ENCODE assay signal across 8 cellular contexts in genomic region chr14:61103541-61104339, GRCh38.
DNase-seq lines count a peak whose midpoint lies in the region; ATAC-seq and TF ChIP-seq lines count a peak whose summit lies in the region.

No MANE protein-coding gene starts in this region.

- ATAC-seq in GM19023 (IDR thresholded peaks at IDR 0.05; ENCODE audit: unreplicated experiment) (peak; percentile 70), HG03442 (IDR thresholded peaks at IDR 0.05; ENCODE audit: unreplicated experiment) (peak; percentile 89)

- H3K4me3 ChIP-seq in AG04449 (ENCODE audit: low read depth, low read length) (no peak overlapping the region), foreskin fibroblast (ENCODE audit: low read depth in 1 of 2, low read length in 2 of 2) (no peak overlapping the region)

- CTCF ChIA-PET in AG04449 (lab: Yijun Ruan, JAX) = interaction anchor here (0.8 to 1.8 kb wide), 4 partner anchors 25 to 149 kb away, joined by 3 to 5 read pairs (median 3); no protein-coding TSS in a partner anchor

- DNase-seq in AG04449 (ENCODE audit: low read depth, low spot score) (peak; percentile 95), UCSD-AML1 (lab: John Stamatoyannopoulos, UW; ENCODE audit: unreplicated experiment) (peak; percentile 44), foreskin fibroblast (peak; percentile 97), renal cortical epithelial cell (ENCODE audit: low read depth) (peak; percentile 97), OCI-M2 (lab: John Stamatoyannopoulos, UW; ENCODE audit: unreplicated experiment) (no peak), NCI-H1694 (lab: John Stamatoyannopoulos, UW) (no peak)

- POLR2A ChIA-PET in AG04449 (lab: Yijun Ruan, JAX) = interaction anchor here (0.6 to 2.2 kb wide), 3 partner anchors 23 to 122 kb away, joined by 3 to 7 read pairs (median 5); no protein-coding TSS in a partner anchor

- TF ChIP-seq CTCF in AG04449 (IDR thresholded peaks at IDR 0.05; ENCODE audit: insufficient read depth, low read length, missing control alignments) = no peak
- no peak for TF ChIP-seq CTCF in foreskin fibroblast (IDR thresholded peaks at IDR 0.05; ENCODE audit: low read depth, low read length)

Comparison
In these comparisons a context has a peak if more than half of its experiments do, and no peak if none do; other contexts are left out.
1. DNase-seq: peak in AG04449 (single experiment), UCSD-AML1 (single experiment), foreskin fibroblast (2 of 2) and renal cortical epithelial cell (single experiment); none in OCI-M2 (single experiment) and NCI-H1694 (single experiment).